ENCODE assay signal across 10 cellular contexts in the genomic region with DNA sequence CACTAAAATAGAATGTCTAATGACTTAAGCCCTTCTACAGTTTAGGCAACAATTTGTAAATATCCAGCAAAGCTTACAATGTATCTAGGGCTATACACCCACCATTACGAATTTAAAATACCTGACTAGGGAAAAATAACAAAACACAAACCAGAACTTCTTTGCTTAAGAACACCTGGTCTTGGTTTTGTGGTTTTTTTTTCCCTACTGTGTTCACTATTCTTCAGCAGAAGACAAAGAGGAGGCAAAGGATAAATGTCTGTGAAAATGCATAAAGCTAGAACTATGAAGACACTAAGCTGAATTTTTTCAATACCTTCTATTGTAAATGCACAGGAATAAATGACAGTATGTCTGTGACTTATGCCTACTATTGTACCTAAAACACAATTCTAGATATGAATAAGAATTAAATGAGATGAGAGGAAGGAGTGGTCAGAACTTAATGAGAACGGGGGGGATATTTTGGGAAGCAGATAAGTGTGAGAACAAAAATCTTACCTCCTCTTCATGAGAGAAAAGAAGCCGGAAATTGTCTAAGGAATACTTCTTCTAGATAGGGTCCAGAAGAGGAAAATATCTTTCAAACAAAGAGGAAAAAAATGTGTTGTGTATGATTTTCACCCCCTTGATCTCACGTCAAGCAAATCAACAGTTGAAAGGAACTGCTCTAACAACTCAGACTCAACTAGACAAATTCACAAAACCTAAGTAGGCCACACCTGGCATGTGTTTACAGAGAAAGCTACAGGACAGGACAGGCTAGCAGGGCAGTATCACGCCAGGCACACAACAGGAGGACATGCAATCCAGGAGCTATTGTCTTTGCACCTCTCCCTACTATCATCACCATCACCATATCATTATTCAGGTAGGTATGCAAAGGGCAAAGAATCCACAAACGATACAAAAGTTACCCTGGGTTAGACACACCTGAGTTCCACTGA.
DNase-seq lines count a peak whose midpoint lies in the region; ATAC-seq, FAIRE-seq and TF ChIP-seq lines count a peak whose summit lies in the region.
"Had no signal": no experiment of that assay in that cellular context is flagged by ENCODE, and none has a peak within 500 bp of the region (broad histone marks: within the 10 kb centered on the region; RNA-seq: fewer than 3 reads in every experiment).

No MANE protein-coding gene starts in this region.

- 94% methylated on average over 6 of the region's 6 CpGs for WGBS in HepG2 (ENCODE audit: low lambda C conversion rate)

- H3K4me3 ChIP-seq in HepG2 (replicated peaks in 1 of 3; ENCODE audit: insufficient read depth in 1 of 3, low read depth in 2 of 3, low read length in 3 of 3) = no peak overlapping the region
- H3K4me3 ChIP-seq: gastroesophageal sphincter had no signal

- no peaks in the 10 kb centered on the region for H3K36me3 ChIP-seq in HepG2 (replicated peaks in 1 of 2; ENCODE audit: control insufficient read depth in 1 of 2, insufficient read depth in 2 of 2, low read length in 2 of 2)
- H3K36me3 ChIP-seq: gastroesophageal sphincter had no signal

- no peak overlapping the region for H3K4me3 Mint-ChIP-seq in CD14-positive monocyte
- peak overlapping the region; percentile 9 to 51 (median 40) for H3K4me3 Mint-ChIP-seq in T-cell

- H3K27me3 ChIP-seq in HepG2 (ENCODE audit: control insufficient read depth in 1 of 2, insufficient read depth in 2 of 2, low read length in 2 of 2) = no peaks in the 10 kb centered on the region
- H3K27me3 ChIP-seq: gastroesophageal sphincter had no signal

- H3K27ac Mint-ChIP-seq in CD14-positive monocyte = peak overlapping the region in 4 of 7 donors; percentile 1 to 70 (median 42)
- peak overlapping the region; percentile 83 to 87 for H3K27ac Mint-ChIP-seq in T-cell

- intact Hi-C loops in CD14-positive monocyte (cut with micrococcal nuclease) (no loop called here), HepG2 (cut with micrococcal nuclease; ENCODE audit: unreplicated experiment) (no loop called here)

- H3K27me3 Mint-ChIP-seq in CD14-positive monocyte (ENCODE audit: low read depth in 3 of 3) (no peaks in the 10 kb centered on the region), T-cell (no peaks in the 10 kb centered on the region)

- H3K36me3 Mint-ChIP-seq in CD14-positive monocyte = peaks cover 0 to 6% of the 10 kb centered on the region in 2 donors
- H3K36me3 Mint-ChIP-seq in T-cell = peaks cover 7% of the 10 kb centered on the region

- peaks cover 96% of the 10 kb centered on the region for H3K79me2 ChIP-seq in HepG2 (ENCODE audit: insufficient read depth, low read length)

- H4K20me1 ChIP-seq in HepG2 (ENCODE audit: insufficient read depth, low read length) = peaks cover 62% of the 10 kb centered on the region

- TF ChIP-seq POLR2A in HepG2 (IDR thresholded peaks at IDR 0.05; ENCODE audit: insufficient read depth in 1 of 2, low read depth in 2 of 2, low read length in 2 of 2) = no peak

- no peak for TF ChIP-seq EP300 in HepG2 (IDR thresholded peaks at IDR 0.05; ENCODE audit: low read depth in 2 of 2, low read length in 2 of 2)
- TF ChIP-seq EP300 in HepG2 (CRISPR knock-in tag; IDR thresholded peaks at IDR 0.05; ENCODE audit: borderline replicate concordance) = no peak

- H2AFZ ChIP-seq in HepG2 (ENCODE audit: low read length) = no peak overlapping the region

- no peaks in the 10 kb centered on the region for H3K9me3 ChIP-seq in HepG2 (ENCODE audit: low read length)
- H3K9me3 ChIP-seq: gastroesophageal sphincter had no signal

- FAIRE-seq in HepG2 (lab: Jason Lieb, UNC) = no peak

- DNase-seq in CD14-positive monocyte (ENCODE audit: low spot score) = no peak
- DNase-seq in T-cell = no peak
- no peak for DNase-seq in HepG2 (ENCODE audit: low spot score)
- no peak for DNase-seq in ACHN
- DNase-seq in NK-92 treated with Interleukin-12 subunit alpha and Interleukin-12 subunit beta, amount 100 ng/mL, for 24 hours (lab: John Stamatoyannopoulos, UW) = no peak
- no peak for DNase-seq in NCI-H1048 (lab: John Stamatoyannopoulos, UW)
- DNase-seq: SIG-M5 had no signal

- H3K9ac ChIP-seq in HepG2 (ENCODE audit: insufficient read depth, low read depth, low read length) = no peak overlapping the region

- CTCF ChIA-PET in T-cell (lab: Charles Lee) = interaction anchor here (0.7 to 1.4 kb wide), 3 partner anchors 82 to 248 kb away, joined by 3 to 6 read pairs (median 3); no protein-coding TSS in a partner anchor
- CTCF ChIA-PET in HepG2 (lab: Yijun Ruan, JAX; ENCODE audit: low intra/inter-chr PET ratio, low total read pairs) = no interaction called here

- H3K4me1 Mint-ChIP-seq in CD14-positive monocyte = peaks cover 38% of the 10 kb centered on the region
- H3K4me1 Mint-ChIP-seq in T-cell = peaks cover 74 to 81% (median 79%) of the 10 kb centered on the region in 3 donors

- TF ChIP-seq CTCF in CD14-positive monocyte (IDR thresholded peaks at IDR 0.05) = no peak
- TF ChIP-seq CTCF in HepG2 (CRISPR knock-in tag; IDR thresholded peaks at IDR 0.05) = no peak

- POLR2A ChIA-PET in T-cell (lab: Charles Lee) = interaction anchor here in 1 of 2 donors (0.5 to 1.0 kb wide), 3 partner anchors 20 to 712 kb away, joined by 3 to 11 read pairs (median 5); no protein-coding TSS in a partner anchor
- POLR2A ChIA-PET in HepG2 (lab: Yijun Ruan, JAX) = no interaction called here

- BruUV-seq in HepG2 (replicated peaks; lab: Mats Ljungman, UMichigan) = no TSS peak

- in situ Hi-C loops in HepG2 (cut with HindIII; ENCODE audit: extremely low pct_ligation_motif_present, low pct_unique_long_range_greater_than_20kb) = no loop called here
- in situ Hi-C loops in ACHN (cut with HindIII; ENCODE audit: low pct_ligation_motif_present, low pct_unique_long_range_greater_than_20kb, low sequenced_read_pairs) = no loop called here

- no peak overlapping the region for H3K27ac ChIP-seq in HepG2 (ENCODE audit: extremely low read length, insufficient read depth, low read length)
- H3K27ac ChIP-seq: gastroesophageal sphincter had no signal

- no peak overlapping the region for H3K4me2 ChIP-seq in HepG2 (ENCODE audit: low read depth, low read length)

- ATAC-seq in GM18502 (IDR thresholded peaks at IDR 0.05; ENCODE audit: poor library complexity, unreplicated experiment) (peak; percentile 26), T-cell (replicated peaks in 1 of 4) (peak in 3 of 4 experiments; percentile 22 to 33 (median 23)), HepG2 (peak; percentile 29; the same call in 2 of the 3 replicates), GM21576 (IDR thresholded peaks at IDR 0.05; ENCODE audit: unreplicated experiment) (no peak)
- ATAC-seq: gastroesophageal sphincter had no signal

- H3K9me3 Mint-ChIP-seq in CD14-positive monocyte = peaks cover 0 to 2% (median 0%) of the 10 kb centered on the region in 7 donors
- peaks cover 0 to 2% (median 0%) of the 10 kb centered on the region in 3 donors for H3K9me3 Mint-ChIP-seq in T-cell

- TF ChIP-seq RAD21 in HepG2 (CRISPR knock-in tag; IDR thresholded peaks at IDR 0.05) = no peak

- peaks cover 81% of the 10 kb centered on the region for H3K4me1 ChIP-seq in HepG2 (ENCODE audit: insufficient read depth, low read length)

TF ChIP-seq in HepG2, 621 proteins besides CTCF, POLR2A, EP300 and RAD21 (continues in another document):
- TF ChIP-seq, protein P1, sequence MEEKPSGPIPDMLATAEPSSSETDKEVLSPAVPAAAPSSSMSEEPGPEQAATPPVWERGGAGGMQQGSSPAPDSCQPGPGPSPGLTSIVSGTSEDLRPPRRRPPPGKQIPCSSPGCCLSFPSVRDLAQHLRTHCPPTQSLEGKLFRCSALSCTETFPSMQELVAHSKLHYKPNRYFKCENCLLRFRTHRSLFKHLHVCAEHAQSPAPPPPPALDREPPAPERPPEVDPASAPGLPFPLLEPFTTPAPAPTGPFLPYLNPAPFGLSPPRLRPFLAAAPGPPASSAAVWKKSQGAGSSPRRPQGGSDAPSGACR (CRISPR knock-in tag; IDR thresholded peaks at IDR 0.05) = no peak
- TF ChIP-seq GTF3A (CRISPR knock-in tag; conservative IDR thresholded peaks at IDR 0.05) = no peak
- no peak for TF ChIP-seq REPIN1 (CRISPR knock-in tag; IDR thresholded peaks at IDR 0.05; ENCODE audit: borderline replicate concordance, low read depth)
- TF ChIP-seq ZBTB42 (CRISPR knock-in tag; IDR thresholded peaks at IDR 0.05) = no peak
- TF ChIP-seq PRMT3 (CRISPR knock-in tag; IDR thresholded peaks at IDR 0.05; ENCODE audit: borderline replicate concordance, low read depth) = no peak
- TF ChIP-seq, protein P2, sequence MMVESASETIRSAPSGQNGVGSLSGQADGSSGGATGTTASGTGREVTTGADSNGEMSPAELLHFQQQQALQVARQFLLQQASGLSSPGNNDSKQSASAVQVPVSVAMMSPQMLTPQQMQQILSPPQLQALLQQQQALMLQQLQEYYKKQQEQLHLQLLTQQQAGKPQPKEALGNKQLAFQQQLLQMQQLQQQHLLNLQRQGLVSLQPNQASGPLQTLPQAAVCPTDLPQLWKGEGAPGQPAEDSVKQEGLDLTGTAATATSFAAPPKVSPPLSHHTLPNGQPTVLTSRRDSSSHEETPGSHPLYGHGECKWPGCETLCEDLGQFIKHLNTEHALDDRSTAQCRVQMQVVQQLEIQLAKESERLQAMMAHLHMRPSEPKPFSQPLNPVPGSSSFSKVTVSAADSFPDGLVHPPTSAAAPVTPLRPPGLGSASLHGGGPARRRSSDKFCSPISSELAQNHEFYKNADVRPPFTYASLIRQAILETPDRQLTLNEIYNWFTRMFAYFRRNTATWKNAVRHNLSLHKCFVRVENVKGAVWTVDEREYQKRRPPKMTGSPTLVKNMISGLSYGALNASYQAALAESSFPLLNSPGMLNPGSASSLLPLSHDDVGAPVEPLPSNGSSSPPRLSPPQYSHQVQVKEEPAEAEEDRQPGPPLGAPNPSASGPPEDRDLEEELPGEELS (CRISPR knock-in tag; IDR thresholded peaks at IDR 0.05) = no peak
- no peak for TF ChIP-seq ZNF614 (CRISPR knock-in tag; IDR thresholded peaks at IDR 0.05; ENCODE audit: borderline replicate concordance)
- TF ChIP-seq, protein P3, sequence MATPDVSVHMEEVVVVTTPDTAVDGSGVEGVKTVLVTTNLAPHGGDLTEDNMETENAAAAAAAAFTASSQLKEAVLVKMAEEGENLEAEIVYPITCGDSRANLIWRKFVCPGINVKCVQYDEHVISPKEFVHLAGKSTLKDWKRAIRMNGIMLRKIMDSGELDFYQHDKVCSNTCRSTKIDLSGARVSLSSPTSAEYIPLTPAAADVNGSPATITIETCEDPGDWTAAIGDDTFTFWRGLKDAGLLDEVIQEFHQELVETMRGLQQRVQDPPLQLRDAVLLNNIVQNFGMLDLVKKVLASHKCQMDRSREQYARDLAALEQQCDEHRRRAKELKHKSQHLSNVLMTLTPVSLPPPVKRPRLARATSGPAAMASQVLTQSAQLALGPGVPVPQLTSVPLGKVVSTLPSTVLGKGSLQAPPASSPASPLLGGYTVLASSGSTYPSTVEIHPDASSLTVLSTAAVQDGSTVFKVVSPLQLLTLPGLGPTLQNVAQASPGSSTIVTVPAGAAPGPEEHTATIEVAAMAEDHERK (CRISPR knock-in tag; IDR thresholded peaks at IDR 0.05; ENCODE audit: low read depth) = no peak
- TF ChIP-seq MAFF (IDR thresholded peaks at IDR 0.05; ENCODE audit: low read depth, low read length) = no peak
- TF ChIP-seq TAF1 (CRISPR knock-in tag; IDR thresholded peaks at IDR 0.05) = no peak
- no peak for TF ChIP-seq POLR2AphosphoS2 (IDR thresholded peaks at IDR 0.05; ENCODE audit: low read depth, low read length)
- no peak for TF ChIP-seq ZBTB20 (CRISPR knock-in tag; IDR thresholded peaks at IDR 0.05; ENCODE audit: borderline replicate concordance, low read depth)

Comparison
In these comparisons a context has a peak if more than half of its experiments do, and no peak if none do; other contexts are left out.
1. H3K4me3 Mint-ChIP-seq: peak in T-cell (3 of 3); none in CD14-positive monocyte (0 of 2).